Comparison of ENCODE assay signal across 5 cellular contexts in genomic region chr1:16061989-16062686, GRCh38. TPM values are rescaled to one million over a fixed set of nuclear protein-coding genes. Genes with fewer than 3 reads are reported as not detected.
"Had no signal": no experiment of that assay in that cellular context is flagged by ENCODE, and none has a peak within 500 bp of the region (broad histone marks: within the 10 kb centered on the region; RNA-seq: fewer than 3 reads in every experiment).

No MANE protein-coding gene starts in this region.

RNA-seq across cellular contexts. Expression of gene FAM131C, which starts 11.3 kb away (rescaled TPM):
- total RNA-seq: HepG2 had no signal

RNA-seq across cellular contexts. Expression of gene CLCNKB, which starts 18.6 kb away (rescaled TPM):
- total RNA-seq: GM23248, H4, HepG2, HT1080 had no signal

RNA-seq across cellular contexts. Expression of gene CLCNKA, which starts 40.3 kb away (rescaled TPM):
- total RNA-seq: GM23248, H4, HepG2, HFFc6, HT1080 had no signal

RNA-seq across cellular contexts. Expression of gene HSPB7, which starts 44.3 kb away (rescaled TPM):
- total RNA-seq: H4, HepG2, HT1080 had no signal

RNA-seq across cellular contexts. Expression of gene SRARP, which starts 58.1 kb away (rescaled TPM):
- total RNA-seq: GM23248, H4, HFFc6, HT1080 had no signal
